In the genomic region with DNA sequence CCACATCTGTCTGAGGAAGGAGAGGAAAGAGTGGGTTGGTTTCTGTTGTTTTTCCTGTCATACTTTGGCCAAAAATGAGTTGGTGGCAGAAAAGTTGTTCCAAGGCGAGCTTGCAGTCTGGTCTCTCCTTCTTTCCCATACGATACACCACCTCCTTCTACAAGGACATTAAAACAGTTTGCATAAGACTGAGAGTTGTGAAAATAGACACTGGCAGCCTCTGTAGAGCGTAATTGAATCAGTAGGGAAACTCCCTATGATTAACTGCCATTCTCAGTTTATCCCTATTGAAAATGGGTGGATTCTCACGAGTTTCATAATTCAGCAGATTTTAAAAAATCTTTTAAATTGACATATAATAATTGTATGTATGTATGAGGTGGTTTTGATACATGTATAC, we compare ENCODE assay signal across 1 cellular context.
TF ChIP-seq lines count a peak whose summit lies in the region.

No MANE protein-coding gene starts in this region.

TF ChIP-seq in K562, 482 proteins besides CTCF, POLR2A, EP300 and RAD21:
- TF ChIP-seq ZNF24 (IDR thresholded peaks at IDR 0.05) (peak; percentile 30; the same call in 1 of the 2 replicates), NFE2L1 (tag; IDR thresholded peaks at IDR 0.05; ENCODE audit: borderline replicate concordance, low read depth) (no peak), CHD2 (IDR thresholded peaks at IDR 0.05; ENCODE audit: low read depth, low read length) (no peak), CEBPG (CRISPR knock-in tag; IDR thresholded peaks at IDR 0.05) (no peak), CEBPG (tag; conservative IDR thresholded peaks at IDR 0.05 in 1 of 2, IDR thresholded peaks at IDR 0.05 in 1 of 2) (0 out of 4 replicates have a peak, but pooled peaks of 1 of the 2 experiments have one; percentile 31), BCOR (IDR thresholded peaks at IDR 0.05) (0 out of 2 replicates have a peak, but pooled peaks have one; percentile 42), NEUROD1 (IDR thresholded peaks at IDR 0.05; ENCODE audit: borderline replicate concordance, low read depth, low read length, partially characterized antibody) (no peak), RBM25 (IDR thresholded peaks at IDR 0.05; ENCODE audit: low read depth, low read length, severe bottlenecking) (peak; percentile 42)
- TF ChIP-seq, protein P1, sequence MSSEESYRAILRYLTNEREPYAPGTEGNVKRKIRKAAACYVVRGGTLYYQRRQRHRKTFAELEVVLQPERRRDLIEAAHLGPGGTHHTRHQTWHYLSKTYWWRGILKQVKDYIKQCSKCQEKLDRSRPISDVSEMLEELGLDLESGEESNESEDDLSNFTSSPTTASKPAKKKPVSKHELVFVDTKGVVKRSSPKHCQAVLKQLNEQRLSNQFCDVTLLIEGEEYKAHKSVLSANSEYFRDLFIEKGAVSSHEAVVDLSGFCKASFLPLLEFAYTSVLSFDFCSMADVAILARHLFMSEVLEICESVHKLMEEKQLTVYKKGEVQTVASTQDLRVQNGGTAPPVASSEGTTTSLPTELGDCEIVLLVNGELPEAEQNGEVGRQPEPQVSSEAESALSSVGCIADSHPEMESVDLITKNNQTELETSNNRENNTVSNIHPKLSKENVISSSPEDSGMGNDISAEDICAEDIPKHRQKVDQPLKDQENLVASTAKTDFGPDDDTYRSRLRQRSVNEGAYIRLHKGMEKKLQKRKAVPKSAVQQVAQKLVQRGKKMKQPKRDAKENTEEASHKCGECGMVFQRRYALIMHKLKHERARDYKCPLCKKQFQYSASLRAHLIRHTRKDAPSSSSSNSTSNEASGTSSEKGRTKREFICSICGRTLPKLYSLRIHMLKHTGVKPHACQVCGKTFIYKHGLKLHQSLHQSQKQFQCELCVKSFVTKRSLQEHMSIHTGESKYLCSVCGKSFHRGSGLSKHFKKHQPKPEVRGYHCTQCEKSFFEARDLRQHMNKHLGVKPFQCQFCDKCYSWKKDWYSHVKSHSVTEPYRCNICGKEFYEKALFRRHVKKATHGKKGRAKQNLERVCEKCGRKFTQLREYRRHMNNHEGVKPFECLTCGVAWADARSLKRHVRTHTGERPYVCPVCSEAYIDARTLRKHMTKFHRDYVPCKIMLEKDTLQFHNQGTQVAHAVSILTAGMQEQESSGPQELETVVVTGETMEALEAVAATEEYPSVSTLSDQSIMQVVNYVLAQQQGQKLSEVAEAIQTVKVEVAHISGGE (CRISPR knock-in tag; IDR thresholded peaks at IDR 0.05), result peak in 1 of 3 experiments; percentile 5; a peak in 1 of 6 replicates
- TF ChIP-seq, protein P2, sequence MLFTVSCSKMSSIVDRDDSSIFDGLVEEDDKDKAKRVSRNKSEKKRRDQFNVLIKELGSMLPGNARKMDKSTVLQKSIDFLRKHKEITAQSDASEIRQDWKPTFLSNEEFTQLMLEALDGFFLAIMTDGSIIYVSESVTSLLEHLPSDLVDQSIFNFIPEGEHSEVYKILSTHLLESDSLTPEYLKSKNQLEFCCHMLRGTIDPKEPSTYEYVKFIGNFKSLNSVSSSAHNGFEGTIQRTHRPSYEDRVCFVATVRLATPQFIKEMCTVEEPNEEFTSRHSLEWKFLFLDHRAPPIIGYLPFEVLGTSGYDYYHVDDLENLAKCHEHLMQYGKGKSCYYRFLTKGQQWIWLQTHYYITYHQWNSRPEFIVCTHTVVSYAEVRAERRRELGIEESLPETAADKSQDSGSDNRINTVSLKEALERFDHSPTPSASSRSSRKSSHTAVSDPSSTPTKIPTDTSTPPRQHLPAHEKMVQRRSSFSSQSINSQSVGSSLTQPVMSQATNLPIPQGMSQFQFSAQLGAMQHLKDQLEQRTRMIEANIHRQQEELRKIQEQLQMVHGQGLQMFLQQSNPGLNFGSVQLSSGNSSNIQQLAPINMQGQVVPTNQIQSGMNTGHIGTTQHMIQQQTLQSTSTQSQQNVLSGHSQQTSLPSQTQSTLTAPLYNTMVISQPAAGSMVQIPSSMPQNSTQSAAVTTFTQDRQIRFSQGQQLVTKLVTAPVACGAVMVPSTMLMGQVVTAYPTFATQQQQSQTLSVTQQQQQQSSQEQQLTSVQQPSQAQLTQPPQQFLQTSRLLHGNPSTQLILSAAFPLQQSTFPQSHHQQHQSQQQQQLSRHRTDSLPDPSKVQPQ (CRISPR knock-in tag; IDR thresholded peaks at IDR 0.05; ENCODE audit: borderline replicate concordance), result no peak
